In the genomic region with DNA sequence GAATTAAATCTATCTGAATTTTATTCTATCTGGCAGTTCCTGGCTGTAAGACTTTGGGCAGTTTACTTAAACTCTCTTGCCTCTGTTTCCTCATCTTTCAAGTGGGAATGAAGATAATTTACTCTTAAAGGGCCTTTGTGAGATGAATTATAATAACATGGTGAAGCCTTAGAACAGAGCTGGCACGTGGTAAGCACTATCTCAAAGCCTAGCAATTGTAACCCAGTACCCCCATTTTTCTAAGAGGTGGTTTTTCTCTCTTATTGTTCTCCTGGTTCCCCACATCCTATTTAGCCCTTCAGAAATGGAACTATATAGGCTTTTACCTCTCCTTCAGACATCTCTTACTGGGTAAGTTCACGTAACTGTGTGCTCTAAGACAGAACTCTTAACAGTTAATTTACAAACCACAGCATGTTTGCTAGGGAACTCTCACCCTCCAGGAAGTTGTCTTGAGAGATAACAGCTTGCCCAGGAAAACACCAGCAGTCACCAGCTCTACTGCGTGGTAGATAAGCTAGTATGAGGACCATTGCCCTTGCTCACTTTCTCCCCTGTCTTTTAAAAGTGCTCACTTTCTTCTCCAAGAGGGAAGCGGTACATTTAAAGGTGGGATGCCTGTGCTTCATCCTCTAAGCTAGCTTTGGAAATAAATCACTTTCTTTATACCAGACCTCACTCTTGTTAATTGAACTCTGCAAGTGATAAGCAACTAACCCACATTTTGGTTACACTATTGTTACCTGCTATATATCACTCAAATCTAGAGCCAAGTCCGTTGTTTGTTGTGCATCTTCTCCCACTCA, we compare ENCODE assay signal across 14 cellular contexts. TPM values are rescaled to one million over a fixed set of nuclear protein-coding genes. Genes with fewer than 3 reads are reported as not detected.
A peak's percentile ranks its signal among the peaks of the same experiment; 100 is the strongest.
DNase-seq lines count a peak whose midpoint lies in the region; ATAC-seq lines count a peak whose summit lies in the region.
"Had no signal": no experiment of that assay in that cellular context is flagged by ENCODE, and none has a peak within 500 bp of the region (broad histone marks: within the 10 kb centered on the region; RNA-seq: fewer than 3 reads in every experiment).

No MANE protein-coding gene starts in this region.

- no peak overlapping the region for H2BK120ac ChIP-seq in mesendoderm (ENCODE audit: low read depth, low read length)

- DNase-seq in CMK (ENCODE audit: low read depth) (peak; percentile 86), KG1 (lab: John Stamatoyannopoulos, UW) (peak; percentile 23), mesendoderm (peak; percentile 91), head of caudate nucleus (no peak), cerebellum (ENCODE audit: low spot score) (no peak), nucleus accumbens (lab: John Stamatoyannopoulos, UW) (no peak)
- DNase-seq: caudate nucleus, MG63, NCI-H2171 treated with DMSO at 0.1 percent for 48 hours, PC-3, retina had no signal

- H3K27ac ChIP-seq in mesendoderm (ENCODE audit: low read depth, low read length): no peak overlapping the region

- H3K4me3 Mint-ChIP-seq in activated naive CD8-positive, alpha-beta T cell: peak overlapping the region; percentile 62
- H3K4me3 Mint-ChIP-seq: CD14-positive monocyte had no signal

- no peak overlapping the region for H3K9ac ChIP-seq in mesendoderm (ENCODE audit: low read length)

- H3K4me1 ChIP-seq in mesendoderm (ENCODE audit: control insufficient read depth, low read depth, low read length): peaks cover 9% of the 10 kb centered on the region

- no peak overlapping the region for H3K4me3 ChIP-seq in mesendoderm (ENCODE audit: low read length)
- H3K4me3 ChIP-seq: MG63 had no signal

- no peaks in the 10 kb centered on the region for H3K27me3 ChIP-seq in mesendoderm (ENCODE audit: insufficient read depth, low read length, poor library complexity)
- H3K27me3 ChIP-seq: MG63 had no signal

- no peak overlapping the region for H4K8ac ChIP-seq in mesendoderm (ENCODE audit: low read depth, low read length)

- H2BK15ac ChIP-seq in mesendoderm (replicated peaks; ENCODE audit: low read depth): no peak overlapping the region

- no peaks in the 10 kb centered on the region for H3K9me3 Mint-ChIP-seq in activated naive CD8-positive, alpha-beta T cell (ENCODE audit: low read depth)

- no peak overlapping the region for H3K18ac ChIP-seq in mesendoderm (ENCODE audit: low read length)

- intact Hi-C loops in head of caudate nucleus (cut with DNase I): no loop called here

- no peaks in the 10 kb centered on the region for H3K36me3 ChIP-seq in mesendoderm (ENCODE audit: control insufficient read depth, insufficient read depth, low read length)
- H3K36me3 ChIP-seq: MG63 had no signal

- H3K79me1 ChIP-seq in mesendoderm (ENCODE audit: low read length): no peaks in the 10 kb centered on the region

- H3K79me2 ChIP-seq in mesendoderm (ENCODE audit: control insufficient read depth, insufficient read depth, low read length): no peaks in the 10 kb centered on the region

- peaks cover 55% of the 10 kb centered on the region for H3K4me1 Mint-ChIP-seq in activated naive CD8-positive, alpha-beta T cell (ENCODE audit: low read depth)

- no peak overlapping the region for H2BK5ac ChIP-seq in mesendoderm (ENCODE audit: low read length)

- H3K36me3 Mint-ChIP-seq in activated naive CD8-positive, alpha-beta T cell: peaks cover 3% of the 10 kb centered on the region
- H3K36me3 Mint-ChIP-seq: CD14-positive monocyte had no signal

- H3K56ac ChIP-seq in mesendoderm (ENCODE audit: low read length): no peak overlapping the region

- H4K5ac ChIP-seq in mesendoderm (ENCODE audit: low read length): no peak overlapping the region

- WGBS in mesendoderm (ENCODE audit: extremely low coverage, insufficient coverage, low lambda C conversion rate): no CpG with 5 or more reads among the region's 5 CpGs

- no peak overlapping the region for H3K23ac ChIP-seq in mesendoderm (ENCODE audit: low read length)

- H3K4ac ChIP-seq in mesendoderm (ENCODE audit: low read depth, low read length): no peak overlapping the region

- H2AK5ac ChIP-seq in mesendoderm (ENCODE audit: low read length): no peak overlapping the region

- H3K27me3 Mint-ChIP-seq in activated naive CD8-positive, alpha-beta T cell: no peaks in the 10 kb centered on the region

- H3K27ac Mint-ChIP-seq in activated naive CD8-positive, alpha-beta T cell: peak overlapping the region; percentile 89
- H3K27ac Mint-ChIP-seq: CD14-positive monocyte had no signal

- no peak for ATAC-seq in HG02885 (IDR thresholded peaks at IDR 0.05; ENCODE audit: poor library complexity, unreplicated experiment)
- ATAC-seq: PC-3 had no signal

- H3K4me2 ChIP-seq in mesendoderm (ENCODE audit: low read length): no peak overlapping the region

RNA-seq across cellular contexts. Expression of a gene that starts 12.4 kb away (rescaled TPM):
- polyA plus RNA-seq in mesendoderm (2013, experiment 1 of 2): 21.0 TPM
- 22.0 TPM for polyA plus RNA-seq in mesendoderm (2013, experiment 2 of 2)
- 101 TPM for total RNA-seq in cerebellum

Comparison
In these comparisons a context has a peak if more than half of its experiments do, and no peak if none do; other contexts are left out.
1. DNase-seq: peak in CMK (single experiment), KG1 (single experiment) and mesendoderm (single experiment); none in head of caudate nucleus (0 of 42), cerebellum (single experiment) and nucleus accumbens (0 of 56).